Comparison of ENCODE assay signal across 24 cellular contexts in genomic region chrX:133650262-133650661, GRCh38.
"Had no signal": no experiment of that assay in that cellular context is flagged by ENCODE, and none has a peak within 500 bp of the region (broad histone marks: within the 10 kb centered on the region; RNA-seq: fewer than 3 reads in every experiment).

No MANE protein-coding gene starts in this region.

- H3K4me3 ChIP-seq: esophagus muscularis mucosa, gastrocnemius medialis, heart right ventricle, left lung, lower lobe of right lung, mucosa of descending colon, prostate gland, skin epidermis, testis, tibial nerve, upper lobe of right lung, vagina had no signal

- H3K27ac Mint-ChIP-seq: naive thymus-derived CD8-positive, alpha-beta T cell; stimulated activated naive B cell treated with anti-CD40 and anti-IgM and Interleukin-4, amounts not matched to agents 10 μg/mL and 1 μg/mL and 100 μg/mL, for 72 hours; stimulated activated naive CD8-positive, alpha-beta T cell treated with anti-CD3 and anti-CD28 coated beads, Interleukin-15, amount 100 ng/mL, for 72 hours had no signal

- H3K27me3 ChIP-seq: esophagus muscularis mucosa, gastrocnemius medialis, testis, tibial nerve, upper lobe of right lung, vagina had no signal

- H3K4me1 Mint-ChIP-seq: naive thymus-derived CD8-positive, alpha-beta T cell; stimulated activated naive B cell treated with anti-CD40 and anti-IgM and Interleukin-4, amounts not matched to agents 10 μg/mL and 1 μg/mL and 100 μg/mL, for 72 hours; stimulated activated naive CD8-positive, alpha-beta T cell treated with anti-CD3 and anti-CD28 coated beads, Interleukin-15, amount 100 ng/mL, for 72 hours had no signal

- H3K79me2 ChIP-seq: parathyroid adenoma had no signal

- FAIRE-seq: islet of Langerhans had no signal

- H3K27ac ChIP-seq: epithelial cell of prostate, esophagus muscularis mucosa, gastrocnemius medialis, heart right ventricle, left lung, lower lobe of right lung, parathyroid adenoma, prostate gland, skin epidermis, testis, tibial nerve, upper lobe of right lung, vagina had no signal

- H3K4me3 Mint-ChIP-seq: naive thymus-derived CD8-positive, alpha-beta T cell; stimulated activated naive B cell treated with anti-CD40 and anti-IgM and Interleukin-4, amounts not matched to agents 10 μg/mL and 1 μg/mL and 100 μg/mL, for 72 hours; stimulated activated naive CD8-positive, alpha-beta T cell treated with anti-CD3 and anti-CD28 coated beads, Interleukin-15, amount 100 ng/mL, for 72 hours had no signal

- ATAC-seq: gastrocnemius medialis; heart right ventricle; left lung; lower lobe of right lung; mucosa of descending colon; naive thymus-derived CD8-positive, alpha-beta T cell; sciatic nerve; stimulated activated naive B cell treated with anti-CD40 and anti-IgM and Interleukin-4, amounts not matched to agents 10 μg/mL and 1 μg/mL and 100 μg/mL, for 72 hours; stimulated activated naive CD8-positive, alpha-beta T cell treated with anti-CD3 and anti-CD28 coated beads, Interleukin-15, amount 100 ng/mL, for 72 hours; upper lobe of right lung had no signal

- H3K9me3 ChIP-seq: esophagus muscularis mucosa, gastrocnemius medialis, heart right ventricle, left lung, lower lobe of right lung, mucosa of descending colon, prostate gland, testis, tibial nerve, upper lobe of right lung, vagina had no signal

- H3K27me3 Mint-ChIP-seq: naive thymus-derived CD8-positive, alpha-beta T cell; stimulated activated naive B cell treated with anti-CD40 and anti-IgM and Interleukin-4, amounts not matched to agents 10 μg/mL and 1 μg/mL and 100 μg/mL, for 72 hours; stimulated activated naive CD8-positive, alpha-beta T cell treated with anti-CD3 and anti-CD28 coated beads, Interleukin-15, amount 100 ng/mL, for 72 hours had no signal

- H3K4me1 ChIP-seq: lower lobe of right lung, parathyroid adenoma, prostate gland, testis, upper lobe of right lung, vagina had no signal

- DNase-seq: cortex of kidney; effector memory CD4-positive, alpha-beta T cell; gastrocnemius medialis; heart right ventricle; hypothalamus; left lung; lower lobe of right lung; mucosa of descending colon; naive thymus-derived CD8-positive, alpha-beta T cell; stimulated activated CD4-positive, alpha-beta T cell treated with anti-CD3 and anti-CD28 coated beads, Interleukin-2, amount 100 ng/mL, for 24 hours; stimulated activated CD4-positive, alpha-beta T cell treated with anti-CD3 and anti-CD28 coated beads, Interleukin-4, amount 100 ng/mL, for 4 hours; stimulated activated naive B cell treated with anti-CD40 and anti-IgM and Interleukin-4, amounts not matched to agents 10 μg/mL and 1 μg/mL and 100 μg/mL, for 72 hours; stimulated activated naive CD8-positive, alpha-beta T cell treated with anti-CD3 and anti-CD28 coated beads, Interleukin-15, amount 100 ng/mL, for 72 hours; testis; upper lobe of right lung had no signal

- H3K36me3 ChIP-seq: esophagus muscularis mucosa, gastrocnemius medialis, heart right ventricle, left lung, lower lobe of right lung, prostate gland, tibial nerve, upper lobe of right lung, vagina had no signal

- H3K9ac ChIP-seq: parathyroid adenoma had no signal

- H2AFZ ChIP-seq: parathyroid adenoma had no signal

- H3K9me3 Mint-ChIP-seq: naive thymus-derived CD8-positive, alpha-beta T cell; stimulated activated naive B cell treated with anti-CD40 and anti-IgM and Interleukin-4, amounts not matched to agents 10 μg/mL and 1 μg/mL and 100 μg/mL, for 72 hours; stimulated activated naive CD8-positive, alpha-beta T cell treated with anti-CD3 and anti-CD28 coated beads, Interleukin-15, amount 100 ng/mL, for 72 hours had no signal

- H3K36me3 Mint-ChIP-seq: naive thymus-derived CD8-positive, alpha-beta T cell; stimulated activated naive B cell treated with anti-CD40 and anti-IgM and Interleukin-4, amounts not matched to agents 10 μg/mL and 1 μg/mL and 100 μg/mL, for 72 hours had no signal
